ENCODE assay signal across 1 cellular context in genomic region chr1:200893411-200893901, GRCh38.
TF ChIP-seq lines count a peak whose summit lies in the region.

No MANE protein-coding gene starts in this region.

TF ChIP-seq in A549, 52 proteins besides CTCF, POLR2A, EP300 and RAD21 (continued from another document):
- TF ChIP-seq CHD2 (IDR thresholded peaks at IDR 0.05; ENCODE audit: low read length, partially characterized antibody) = peak; percentile 34
- TF ChIP-seq, protein P1, sequence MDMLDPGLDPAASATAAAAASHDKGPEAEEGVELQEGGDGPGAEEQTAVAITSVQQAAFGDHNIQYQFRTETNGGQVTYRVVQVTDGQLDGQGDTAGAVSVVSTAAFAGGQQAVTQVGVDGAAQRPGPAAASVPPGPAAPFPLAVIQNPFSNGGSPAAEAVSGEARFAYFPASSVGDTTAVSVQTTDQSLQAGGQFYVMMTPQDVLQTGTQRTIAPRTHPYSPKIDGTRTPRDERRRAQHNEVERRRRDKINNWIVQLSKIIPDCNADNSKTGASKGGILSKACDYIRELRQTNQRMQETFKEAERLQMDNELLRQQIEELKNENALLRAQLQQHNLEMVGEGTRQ (IDR thresholded peaks at IDR 0.05) = no peak
- peak; percentile 33 to 67; a peak in 3 of 5 replicates for TF ChIP-seq JUN (IDR thresholded peaks at IDR 0.05)
- TF ChIP-seq CEBPB (IDR thresholded peaks at IDR 0.05) = 0 out of 4 replicates have a peak, but pooled peaks of 1 of the 2 experiments have one; percentile 2
- no peak for TF ChIP-seq HES2 (IDR thresholded peaks at IDR 0.05)
- no peak for TF ChIP-seq FOSL2 (IDR thresholded peaks at IDR 0.05)
- TF ChIP-seq FOSL2 (CRISPR knock-in tag; IDR thresholded peaks at IDR 0.05) = peak; percentile 27; the same call in 1 of the 2 replicates
- TF ChIP-seq RNF2 (IDR thresholded peaks at IDR 0.05; ENCODE audit: borderline replicate concordance, low read depth) = no peak
- TF ChIP-seq MAX (IDR thresholded peaks at IDR 0.05) = peak; percentile 12; the same call in 1 of the 2 replicates
- peak; percentile 54 for TF ChIP-seq GATA3 (IDR thresholded peaks at IDR 0.05; ENCODE audit: borderline replicate concordance)
- TF ChIP-seq PBX3 (IDR thresholded peaks at IDR 0.05) = peak; percentile 29; the same call in 1 of the 2 replicates
